ENCODE assay signal across 18 cellular contexts in the genomic region with DNA sequence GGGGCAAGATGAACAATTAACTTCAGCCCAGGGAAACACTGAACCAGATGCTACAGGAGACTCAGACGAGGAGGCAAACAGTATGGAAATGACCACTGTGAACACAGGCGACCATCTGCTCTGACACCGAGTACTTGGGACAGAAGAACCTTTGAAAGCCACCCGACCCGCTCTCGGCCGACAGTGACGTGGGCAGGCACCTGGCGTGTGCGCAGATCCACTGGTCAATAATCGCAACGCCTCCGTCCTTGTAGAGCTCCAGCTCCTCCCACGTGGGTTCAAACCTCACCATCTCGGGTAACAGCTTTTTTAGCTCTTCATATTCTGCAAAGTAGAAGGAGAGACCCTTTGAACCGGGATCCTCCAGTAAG. TPM values are rescaled to one million over a fixed set of nuclear protein-coding genes. Genes with fewer than 3 reads are reported as not detected.
DNase-seq lines count a peak whose midpoint lies in the region; ATAC-seq and TF ChIP-seq lines count a peak whose summit lies in the region.
"Had no signal": no experiment of that assay in that cellular context is flagged by ENCODE, and none has a peak within 500 bp of the region (broad histone marks: within the 10 kb centered on the region; RNA-seq: fewer than 3 reads in every experiment).

No MANE protein-coding gene starts in this region.

- POLR2A ChIA-PET in activated naive CD8-positive, alpha-beta T cell treated with anti-CD3 and anti-CD28 coated beads, Interleukin-2, amount 10 ng/mL, durations not matched to agents 7 days and 5 days (lab: Charles Lee), result no interaction called here

- no peak overlapping the region for H3K27ac ChIP-seq in WERI-Rb-1
- H3K27ac ChIP-seq: esophagus muscularis mucosa, left lung, right lobe of liver, upper lobe of left lung had no signal

- H3K27me3 Mint-ChIP-seq in activated naive CD8-positive, alpha-beta T cell treated with anti-CD3 and anti-CD28 coated beads, Interleukin-2, amount 10 ng/mL, durations not matched to agents 7 days and 5 days, result no peaks in the 10 kb centered on the region
- no peaks in the 10 kb centered on the region for H3K27me3 Mint-ChIP-seq in activated naive CD8-positive, alpha-beta T cell treated with anti-CD3 and anti-CD28 coated beads for 36 hours
- H3K27me3 Mint-ChIP-seq in glutamatergic neuron (ENCODE audit: unreplicated experiment), result peaks cover 4% of the 10 kb centered on the region
- H3K27me3 Mint-ChIP-seq in type B pancreatic cell, result no peaks in the 10 kb centered on the region
- H3K27me3 Mint-ChIP-seq: IgD-negative memory B cell had no signal

- no peaks in the 10 kb centered on the region for H3K9me3 Mint-ChIP-seq in activated naive CD8-positive, alpha-beta T cell treated with anti-CD3 and anti-CD28 coated beads, Interleukin-2, amount 10 ng/mL, durations not matched to agents 7 days and 5 days
- no peaks in the 10 kb centered on the region for H3K9me3 Mint-ChIP-seq in activated naive CD8-positive, alpha-beta T cell treated with anti-CD3 and anti-CD28 coated beads for 36 hours
- H3K9me3 Mint-ChIP-seq in glutamatergic neuron (ENCODE audit: unreplicated experiment), result peaks cover 14% of the 10 kb centered on the region
- H3K9me3 Mint-ChIP-seq in type B pancreatic cell, result no peaks in the 10 kb centered on the region

- no peak overlapping the region for H3K27ac Mint-ChIP-seq in activated naive CD8-positive, alpha-beta T cell treated with anti-CD3 and anti-CD28 coated beads, Interleukin-2, amount 10 ng/mL, durations not matched to agents 7 days and 5 days
- no peak overlapping the region for H3K27ac Mint-ChIP-seq in activated naive CD8-positive, alpha-beta T cell treated with anti-CD3 and anti-CD28 coated beads for 36 hours
- H3K27ac Mint-ChIP-seq in glutamatergic neuron (ENCODE audit: unreplicated experiment) (peak overlapping the region; percentile 28), type B pancreatic cell (no peak overlapping the region)

- H3K4me1 Mint-ChIP-seq in activated naive CD8-positive, alpha-beta T cell treated with anti-CD3 and anti-CD28 coated beads, Interleukin-2, amount 10 ng/mL, durations not matched to agents 7 days and 5 days, result peaks cover 11% of the 10 kb centered on the region
- H3K4me1 Mint-ChIP-seq in activated naive CD8-positive, alpha-beta T cell treated with anti-CD3 and anti-CD28 coated beads for 36 hours, result peaks cover 11% of the 10 kb centered on the region
- peaks cover 3% of the 10 kb centered on the region for H3K4me1 Mint-ChIP-seq in glutamatergic neuron (ENCODE audit: low read depth, unreplicated experiment)
- H3K4me1 Mint-ChIP-seq in type B pancreatic cell (ENCODE audit: unreplicated experiment), result no peaks in the 10 kb centered on the region

- H3K36me3 Mint-ChIP-seq in activated naive CD8-positive, alpha-beta T cell treated with anti-CD3 and anti-CD28 coated beads, Interleukin-2, amount 10 ng/mL, durations not matched to agents 7 days and 5 days, result peaks cover 24% of the 10 kb centered on the region
- peaks cover 11% of the 10 kb centered on the region for H3K36me3 Mint-ChIP-seq in activated naive CD8-positive, alpha-beta T cell treated with anti-CD3 and anti-CD28 coated beads for 36 hours
- H3K36me3 Mint-ChIP-seq in glutamatergic neuron (ENCODE audit: unreplicated experiment), result peaks cover 14% of the 10 kb centered on the region
- peaks cover 11% of the 10 kb centered on the region for H3K36me3 Mint-ChIP-seq in type B pancreatic cell

- no peak for ATAC-seq in activated naive CD8-positive, alpha-beta T cell treated with anti-CD3 and anti-CD28 coated beads, Interleukin-2, amount 10 ng/mL, durations not matched to agents 7 days and 5 days (ENCODE audit: low read depth)
- no peak for ATAC-seq in GM21367 (IDR thresholded peaks at IDR 0.05; ENCODE audit: unreplicated experiment)
- ATAC-seq: left lung had no signal

- H3K4me3 ChIP-seq in WERI-Rb-1 (ENCODE audit: low read depth, low read length), result no peak overlapping the region
- H3K4me3 ChIP-seq: esophagus muscularis mucosa, left lung, mucosa of descending colon, right lobe of liver, upper lobe of left lung had no signal

- DNase-seq in activated naive CD8-positive, alpha-beta T cell treated with anti-CD3 and anti-CD28 coated beads, Interleukin-2, amount 10 ng/mL, durations not matched to agents 7 days and 5 days, result peak; percentile 21
- no peak for DNase-seq in activated naive CD8-positive, alpha-beta T cell treated with anti-CD3 and anti-CD28 coated beads for 36 hours
- DNase-seq in WERI-Rb-1 (peak; percentile 5), glutamatergic neuron (no peak), type B pancreatic cell (ENCODE audit: extremely low spot score, unreplicated experiment) (peak; percentile 47), COLO829 (ENCODE audit: low spot score) (no peak), H4 (ENCODE audit: low spot score) (no peak)
- DNase-seq: activated CD4-positive, CD25-positive, alpha-beta regulatory T cell; GDM1; MM.1S; mucosa of descending colon; NCI-H187 treated with DMSO at 0.1 percent for 48 hours; upper lobe of left lung had no signal

- H3K27me3 ChIP-seq in WERI-Rb-1 (ENCODE audit: insufficient read depth, low read depth, severe bottlenecking), result no peaks in the 10 kb centered on the region
- H3K27me3 ChIP-seq: esophagus muscularis mucosa, left lung, right lobe of liver, upper lobe of left lung had no signal

- H3K36me3 ChIP-seq in WERI-Rb-1, result peaks cover 72% of the 10 kb centered on the region

- no peak for TF ChIP-seq CTCF in WERI-Rb-1 (IDR thresholded peaks at IDR 0.05; ENCODE audit: low read depth, low read length)
- TF ChIP-seq CTCF in glutamatergic neuron (IDR thresholded peaks at IDR 0.05; ENCODE audit: partially characterized antibody, unreplicated experiment), result no peak
- TF ChIP-seq CTCF in type B pancreatic cell (conservative IDR thresholded peaks at IDR 0.05), result no peak

- H3K4me3 Mint-ChIP-seq in activated naive CD8-positive, alpha-beta T cell treated with anti-CD3 and anti-CD28 coated beads, Interleukin-2, amount 10 ng/mL, durations not matched to agents 7 days and 5 days, result no peak overlapping the region
- H3K4me3 Mint-ChIP-seq in activated naive CD8-positive, alpha-beta T cell treated with anti-CD3 and anti-CD28 coated beads for 36 hours, result no peak overlapping the region
- H3K4me3 Mint-ChIP-seq in glutamatergic neuron (ENCODE audit: unreplicated experiment) (no peak overlapping the region), type B pancreatic cell (no peak overlapping the region)
- H3K4me3 Mint-ChIP-seq: IgD-negative memory B cell had no signal

- no peaks in the 10 kb centered on the region for H3K9me3 ChIP-seq in WERI-Rb-1 (ENCODE audit: severe bottlenecking)

RNA-seq across cellular contexts. Expression of gene POFUT2, which starts 20.3 kb away (rescaled TPM):
- total RNA-seq in activated naive CD8-positive, alpha-beta T cell treated with anti-CD3 and anti-CD28 coated beads, Interleukin-2, amount 10 ng/mL, durations not matched to agents 7 days and 5 days, result 10 to 100 TPM; 26.0 to 27.0 TPM
- total RNA-seq in activated naive CD8-positive, alpha-beta T cell treated with anti-CD3 and anti-CD28 coated beads for 36 hours, result 10 to 100 TPM; 11.6 to 13.3 TPM
- total RNA-seq in glutamatergic neuron (ENCODE audit: unreplicated experiment) (31.9 TPM), type B pancreatic cell (ENCODE audit: low replicate concordance) (42.5 and 52.8 TPM in 2 replicates)
- 27.7 and 28.7 TPM in 2 replicates for total RNA-seq in H4 (2014; rRNA removed; shearing (Covaris generic))

Comparison
In these comparisons a context has a peak if more than half of its experiments do, and no peak if none do; other contexts are left out.
1. DNase-seq: peak in activated naive CD8-positive, alpha-beta T cell treated with anti-CD3 and anti-CD28 coated beads, Interleukin-2, amount 10 ng/mL, durations not matched to agents 7 days and 5 days (single experiment), WERI-Rb-1 (single experiment) and type B pancreatic cell (single experiment); none in activated naive CD8-positive, alpha-beta T cell treated with anti-CD3 and anti-CD28 coated beads for 36 hours (single experiment), glutamatergic neuron (single experiment), COLO829 (single experiment) and H4 (single experiment).